Comparison of ENCODE assay signal across 16 cellular contexts in the genomic region with DNA sequence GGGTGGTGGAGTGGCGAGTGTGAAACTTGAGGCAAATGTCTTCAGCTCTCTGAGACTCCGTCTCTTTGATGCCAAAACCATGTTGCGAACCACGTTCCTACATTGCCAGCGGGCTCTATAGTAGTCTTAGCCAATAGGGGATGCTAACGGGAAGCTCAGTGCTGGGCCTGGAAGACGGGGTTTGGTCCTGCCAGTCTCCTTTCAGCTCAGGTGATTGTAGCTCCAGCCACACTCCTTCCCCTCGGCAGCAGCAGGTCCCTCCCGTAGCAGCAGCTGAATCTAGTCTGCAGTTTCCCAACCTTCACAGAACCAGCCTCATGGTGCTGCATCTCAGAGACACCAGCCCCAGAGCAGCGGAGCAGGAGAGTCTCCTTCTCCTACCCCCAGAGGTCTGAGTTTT.
A peak's percentile ranks its signal among the peaks of the same experiment; 100 is the strongest.
DNase-seq lines count a peak whose midpoint lies in the region; ATAC-seq and TF ChIP-seq lines count a peak whose summit lies in the region.
"Had no signal": no experiment of that assay in that cellular context is flagged by ENCODE, and none has a peak within 500 bp of the region (broad histone marks: within the 10 kb centered on the region; RNA-seq: fewer than 3 reads in every experiment).

No MANE protein-coding gene starts in this region.

- no peak overlapping the region for H3K23ac ChIP-seq in IMR-90 (ENCODE audit: low read depth, low read length)
- H3K23ac ChIP-seq in neuronal stem cell (ENCODE audit: low read depth, low read length, poor library complexity): no peak overlapping the region

- H3K4me2 ChIP-seq in IMR-90 (ENCODE audit: low read depth, low read length) (no peak overlapping the region), neuronal stem cell (ENCODE audit: insufficient read depth, low read length, poor library complexity, severe bottlenecking) (no peak overlapping the region)
- H3K4me2 ChIP-seq: BLaER1 treated with 17β-estradiol and CSF1 and Interleukin-3, amounts not matched to agents 10 nM and 100 nM had no signal

- H4K91ac ChIP-seq in IMR-90 (ENCODE audit: insufficient read depth, low read depth, low read length) (no peak overlapping the region), neuronal stem cell (ENCODE audit: low read depth, low read length, poor library complexity) (no peak overlapping the region)

- H3K79me1 ChIP-seq in IMR-90 (ENCODE audit: low read depth in 1 of 2, low read length in 2 of 2) (no peaks in the 10 kb centered on the region), neuronal stem cell (ENCODE audit: low read depth, low read length) (no peaks in the 10 kb centered on the region)

- no peak overlapping the region for H2BK12ac ChIP-seq in neuronal stem cell (ENCODE audit: low read length)

- no peak overlapping the region for H2BK5ac ChIP-seq in IMR-90 (ENCODE audit: low read depth, low read length, poor library complexity, severe bottlenecking)
- no peak overlapping the region for H2BK5ac ChIP-seq in neuronal stem cell (ENCODE audit: low read length)

- H4K8ac ChIP-seq in IMR-90 (ENCODE audit: low read depth in 2 of 2, low read length in 2 of 2) (no peak overlapping the region), neuronal stem cell (ENCODE audit: low read depth, low read length) (no peak overlapping the region)

- no peaks in the 10 kb centered on the region for H3K36me3 ChIP-seq in IMR-90 (ENCODE audit: control insufficient read depth, insufficient read depth, low read length)
- no peaks in the 10 kb centered on the region for H3K36me3 ChIP-seq in esophagus squamous epithelium
- no peaks in the 10 kb centered on the region for H3K36me3 ChIP-seq in neuronal stem cell (replicated peaks in 1 of 2; ENCODE audit: control insufficient read depth in 2 of 2, insufficient read depth in 2 of 2, low read length in 2 of 2)
- H3K36me3 ChIP-seq: Peyer's patch had no signal

- POLR2A ChIA-PET in IMR-90 (lab: Charles Lee; ENCODE audit: unreplicated experiment): no interaction called here

- H2BK120ac ChIP-seq in IMR-90 (ENCODE audit: low read depth, low read length) (no peak overlapping the region), neuronal stem cell (ENCODE audit: low read depth, low read length) (no peak overlapping the region)

- dilution Hi-C loops in IMR-90 (cut with HindIII; ENCODE audit: low sequenced_read_pairs, unreplicated experiment): no loop called here

- no peak overlapping the region for H2BK15ac ChIP-seq in IMR-90 (ENCODE audit: low read depth, low read length)
- no peak overlapping the region for H2BK15ac ChIP-seq in neuronal stem cell (ENCODE audit: low read length)

- BruUV-seq in IMR-90 (replicated peaks; lab: Mats Ljungman, UMichigan): no TSS peak

- DNase-seq in IMR-90 (no peak), esophagus squamous epithelium (lab: John Stamatoyannopoulos, UW) (no peak), neuronal stem cell (ENCODE audit: low spot score) (no peak), NCI-H446 (lab: John Stamatoyannopoulos, UW) (no peak)
- DNase-seq: GF-D8, GM23248, MM.1S, NCI-H1105, NCI-H187, NCI-H748 treated with DMSO at 0.1 percent for 48 hours, Peyer's patch had no signal

- WGBS in IMR-90 (ENCODE audit: extremely low coverage in 2 of 2, insufficient read length in 1 of 2), 2 experiments: 46% methylated on average over 5 of the region's 10 CpGs; no CpG with 5 or more reads in 1 of the 2 experiments
- 37 to 45% methylated on average over 9 to 10 of the region's 10 CpGs for WGBS in esophagus squamous epithelium, 2 donors
- no CpG with 5 or more reads among the region's 10 CpGs for WGBS in neuronal stem cell (ENCODE audit: extremely low coverage in 2 of 2, insufficient read length in 2 of 2, insufficient replicate concordance in 1 of 2), 2 donors

- H3K9ac ChIP-seq in IMR-90 (ENCODE audit: low read depth, low read length) (no peak overlapping the region), neuronal stem cell (ENCODE audit: low read depth, low read length, poor library complexity) (no peak overlapping the region)
- H3K9ac ChIP-seq: BLaER1 treated with 17β-estradiol and CSF1 and Interleukin-3, amounts not matched to agents 10 nM and 100 nM; GM23248 had no signal

- TF ChIP-seq POLR2A in IMR-90 (IDR thresholded peaks at IDR 0.05; ENCODE audit: low read depth, low read length): no peak
- no peak for TF ChIP-seq POLR2A in esophagus squamous epithelium (IDR thresholded peaks at IDR 0.05)

- intact Hi-C loops in IMR-90 (cut with micrococcal nuclease) (no loop called here), esophagus squamous epithelium (cut with DNase I) (no loop called here)

- H3K18ac ChIP-seq in IMR-90 (ENCODE audit: low read depth, low read length) (no peak overlapping the region), neuronal stem cell (ENCODE audit: low read length) (peak overlapping the region; percentile 21)

- H2AK5ac ChIP-seq in IMR-90 (ENCODE audit: low read depth, low read length) (no peak overlapping the region), neuronal stem cell (ENCODE audit: low read depth, low read length) (no peak overlapping the region)

- CTCF ChIA-PET in IMR-90 (lab: Yijun Ruan, JAX): interaction anchor here (0.6 kb wide), 2 partner anchors 8 to 1400 kb away, joined by 3 to 5 read pairs; no protein-coding TSS in a partner anchor

- H3K4ac ChIP-seq in IMR-90 (ENCODE audit: low read depth, low read length) (no peak overlapping the region), neuronal stem cell (ENCODE audit: low read length) (no peak overlapping the region)

- H3K27me3 ChIP-seq in IMR-90 (ENCODE audit: control insufficient read depth, insufficient read depth, low read length): peaks cover 29% of the 10 kb centered on the region
- H3K27me3 ChIP-seq in esophagus squamous epithelium: peaks cover 0 to 13% (median 0%) of the 10 kb centered on the region in 4 donors
- H3K27me3 ChIP-seq in neuronal stem cell (ENCODE audit: control insufficient read depth in 3 of 3, insufficient read depth in 3 of 3, low read depth in 1 of 3, low read length in 3 of 3): peaks cover 0 to 11% (median 0%) of the 10 kb centered on the region in 3 experiments
- H3K27me3 ChIP-seq: BLaER1 treated with 17β-estradiol and CSF1 and Interleukin-3, amounts not matched to agents 10 nM and 100 nM; Peyer's patch had no signal

- H2AK9ac ChIP-seq in IMR-90 (replicated peaks; ENCODE audit: low read depth, low read length, poor library complexity): no peak overlapping the region

- no peaks in the 10 kb centered on the region for H3K9me1 ChIP-seq in IMR-90 (ENCODE audit: insufficient read depth, low read length)

- H2AFZ ChIP-seq in IMR-90 (replicated peaks; ENCODE audit: low read length, poor library complexity) (peak overlapping the region; percentile 32), neuronal stem cell (ENCODE audit: low read length) (no peak overlapping the region)
- H2AFZ ChIP-seq: GM23248 had no signal

- H3K4me3 ChIP-seq in IMR-90 (ENCODE audit: insufficient read depth, low read depth, low read length) (no peak overlapping the region), esophagus squamous epithelium (no peak overlapping the region), neuronal stem cell (ENCODE audit: low read length in 2 of 2) (no peak overlapping the region)
- H3K4me3 ChIP-seq: BLaER1 treated with 17β-estradiol and CSF1 and Interleukin-3, amounts not matched to agents 10 nM and 100 nM; GM23248; Peyer's patch had no signal

- H3K14ac ChIP-seq in IMR-90 (replicated peaks; ENCODE audit: low read depth, low read length) (no peak overlapping the region), neuronal stem cell (ENCODE audit: low read length) (no peak overlapping the region)

- no peaks in the 10 kb centered on the region for H3K4me1 ChIP-seq in IMR-90 (ENCODE audit: control insufficient read depth, insufficient read depth, low read length)
- peaks cover 12 to 52% (median 14%) of the 10 kb centered on the region in 3 donors for H3K4me1 ChIP-seq in esophagus squamous epithelium
- no peaks in the 10 kb centered on the region for H3K4me1 ChIP-seq in neuronal stem cell (ENCODE audit: control insufficient read depth in 2 of 2, insufficient read depth in 1 of 2, low read depth in 1 of 2, low read length in 2 of 2)
- H3K4me1 ChIP-seq: Peyer's patch had no signal

- no peak for ATAC-seq in IMR-90 (ENCODE audit: low read depth)
- no peak for ATAC-seq in HG03378 (IDR thresholded peaks at IDR 0.05; ENCODE audit: unreplicated experiment)
- ATAC-seq in GM21515 (IDR thresholded peaks at IDR 0.05; ENCODE audit: unreplicated experiment): no peak
- no peak for ATAC-seq in HG02885 (IDR thresholded peaks at IDR 0.05; ENCODE audit: poor library complexity, unreplicated experiment)

- H3K56ac ChIP-seq in IMR-90 (ENCODE audit: extremely low read depth, insufficient read depth, low read length): no peak overlapping the region

- H3K27ac ChIP-seq in IMR-90 (ENCODE audit: insufficient read depth, low read length): no peak overlapping the region
- peak overlapping the region; percentile 56 for H3K27ac ChIP-seq in angular gyrus (ENCODE audit: low read depth, low read length)
- H3K27ac ChIP-seq in esophagus squamous epithelium: peak overlapping the region; percentile 77 to 91 (median 86)
- H3K27ac ChIP-seq in neuronal stem cell (replicated peaks; ENCODE audit: low read length): no peak overlapping the region
- H3K27ac ChIP-seq: BLaER1 treated with 17β-estradiol and CSF1 and Interleukin-3, amounts not matched to agents 10 nM and 100 nM; GM23248; Peyer's patch had no signal

- in situ Hi-C loops in IMR-90 (cut with MboI; ENCODE audit: low sequenced_read_pairs): no loop called here

- H4K20me1 ChIP-seq in IMR-90 (ENCODE audit: insufficient read depth, low read length): no peaks in the 10 kb centered on the region
- H4K20me1 ChIP-seq: BLaER1 treated with 17β-estradiol and CSF1 and Interleukin-3, amounts not matched to agents 10 nM and 100 nM had no signal

- TF ChIP-seq CTCF in IMR-90 (conservative IDR thresholded peaks at IDR 0.05; ENCODE audit: low read depth, low read length): no peak
- TF ChIP-seq CTCF in esophagus squamous epithelium (IDR thresholded peaks at IDR 0.05): no peak

- TF ChIP-seq RAD21 in IMR-90 (IDR thresholded peaks at IDR 0.05; ENCODE audit: low read length): no peak

- no peaks in the 10 kb centered on the region for H3K9me3 ChIP-seq in IMR-90 (ENCODE audit: control insufficient read depth, insufficient read depth, low read length)
- H3K9me3 ChIP-seq in esophagus squamous epithelium: peaks cover 0 to 9% (median 0%) of the 10 kb centered on the region in 3 donors
- H3K9me3 ChIP-seq in neuronal stem cell (replicated peaks in 1 of 2; ENCODE audit: control insufficient read depth in 2 of 2, insufficient read depth in 1 of 2, low read depth in 1 of 2, low read length in 2 of 2): peaks cover 0 to 2% of the 10 kb centered on the region in 2 donors
- H3K9me3 ChIP-seq: Peyer's patch had no signal

- H4K5ac ChIP-seq in IMR-90 (ENCODE audit: low read depth, low read length): no peak overlapping the region

- no peak overlapping the region for H2BK20ac ChIP-seq in IMR-90 (ENCODE audit: low read depth, low read length)

TF ChIP-seq in IMR-90, 13 proteins besides CTCF, POLR2A, EP300 and RAD21 (continues in another document):
- TF ChIP-seq CEBPB (IDR thresholded peaks at IDR 0.05; ENCODE audit: low read depth, low read length): no peak

Comparison
In these comparisons a context has a peak if more than half of its experiments do, and no peak if none do; other contexts are left out.
1. H3K27ac ChIP-seq: peak in angular gyrus (single experiment) and esophagus squamous epithelium (4 of 4); none in IMR-90 (single experiment) and neuronal stem cell (single experiment).